Comparison of ENCODE assay signal across 13 cellular contexts in genomic region chrX:54479471-54480122, GRCh38. TPM values are rescaled to one million over a fixed set of nuclear protein-coding genes. Genes with fewer than 3 reads are reported as not detected.
A peak's percentile ranks its signal among the peaks of the same experiment; 100 is the strongest.
DNase-seq lines count a peak whose midpoint lies in the region; TF ChIP-seq lines count a peak whose summit lies in the region.
"Had no signal": no experiment of that assay in that cellular context is flagged by ENCODE, and none has a peak within 500 bp of the region (broad histone marks: within the 10 kb centered on the region; RNA-seq: fewer than 3 reads in every experiment).

No MANE protein-coding gene starts in this region.

- H3K27ac Mint-ChIP-seq in glutamatergic neuron (ENCODE audit: unreplicated experiment) = no peak overlapping the region
- H3K27ac Mint-ChIP-seq: activated CD8-positive, alpha-beta T cell treated with anti-CD3 and anti-CD28 coated beads for 36 hours; activated T-helper 17 cell treated with anti-CD3 and anti-CD28 coated beads, Interleukin-2, amount 50 U/mL, for 72 hours had no signal

- peak overlapping the region; percentile 34 for H3K4me3 Mint-ChIP-seq in glutamatergic neuron (ENCODE audit: unreplicated experiment)
- H3K4me3 Mint-ChIP-seq: activated CD8-positive, alpha-beta T cell treated with anti-CD3 and anti-CD28 coated beads for 36 hours; activated T-helper 17 cell treated with anti-CD3 and anti-CD28 coated beads, Interleukin-2, amount 50 U/mL, for 72 hours had no signal

- H3K4me3 ChIP-seq in tibial artery = no peak overlapping the region
- no peak overlapping the region for H3K4me3 ChIP-seq in ascending aorta
- H3K4me3 ChIP-seq: SJSA1 had no signal

- peaks cover 12% of the 10 kb centered on the region for H3K4me1 Mint-ChIP-seq in glutamatergic neuron (ENCODE audit: low read depth, unreplicated experiment)
- H3K4me1 Mint-ChIP-seq: activated T-helper 17 cell treated with anti-CD3 and anti-CD28 coated beads, Interleukin-2, amount 50 U/mL, for 72 hours had no signal

- peaks cover 0 to 42% (median 13%) of the 10 kb centered on the region in 4 donors for H3K4me1 ChIP-seq in tibial artery
- peaks cover 0 to 3% of the 10 kb centered on the region in 2 donors for H3K4me1 ChIP-seq in ascending aorta

- TF ChIP-seq CTCF in glutamatergic neuron (IDR thresholded peaks at IDR 0.05; ENCODE audit: partially characterized antibody, unreplicated experiment) = no peak
- no peak for TF ChIP-seq CTCF in tibial artery (IDR thresholded peaks at IDR 0.05)
- TF ChIP-seq CTCF in ascending aorta (IDR thresholded peaks at IDR 0.05) = no peak

- peaks cover 2% of the 10 kb centered on the region for H3K9me3 Mint-ChIP-seq in glutamatergic neuron (ENCODE audit: unreplicated experiment)
- H3K9me3 Mint-ChIP-seq: activated CD8-positive, alpha-beta T cell treated with anti-CD3 and anti-CD28 coated beads for 36 hours; activated T-helper 17 cell treated with anti-CD3 and anti-CD28 coated beads, Interleukin-2, amount 50 U/mL, for 72 hours had no signal

- peak; percentile 36 for DNase-seq in NCI-H748 (lab: John Stamatoyannopoulos, UW; ENCODE audit: unreplicated experiment)
- DNase-seq in NCI-H748 treated with DMSO at 0.1 percent for 48 hours (lab: John Stamatoyannopoulos, UW) = no peak
- DNase-seq in NCI-H524 (lab: John Stamatoyannopoulos, UW) = peak; percentile 86 to 93
- DNase-seq in glutamatergic neuron = peak; percentile 32
- DNase-seq in tibial artery = no peak
- no peak for DNase-seq in kidney tubule cell (ENCODE audit: low spot score)
- no peak for DNase-seq in ascending aorta (ENCODE audit: low spot score in 2 of 2)
- DNase-seq in EL = no peak
- DNase-seq: activated CD8-positive, alpha-beta T cell treated with anti-CD3 and anti-CD28 coated beads for 36 hours; NCI-H1048; nucleus accumbens had no signal

- no peaks in the 10 kb centered on the region for H3K9me3 ChIP-seq in tibial artery
- no peaks in the 10 kb centered on the region for H3K9me3 ChIP-seq in ascending aorta
- H3K9me3 ChIP-seq: SJSA1 had no signal

- H3K27ac ChIP-seq in tibial artery (peak overlapping the region; percentile 42 to 64), ascending aorta (peak overlapping the region in 1 of 2 donors; percentile 27)
- H3K27ac ChIP-seq: SJSA1 had no signal

- H3K36me3 ChIP-seq in tibial artery = no peaks in the 10 kb centered on the region
- H3K36me3 ChIP-seq in ascending aorta = no peaks in the 10 kb centered on the region
- H3K36me3 ChIP-seq: SJSA1 had no signal

- H3K27me3 ChIP-seq in tibial artery (no peaks in the 10 kb centered on the region), ascending aorta (no peaks in the 10 kb centered on the region)
- H3K27me3 ChIP-seq: SJSA1 had no signal

- peaks cover 3% of the 10 kb centered on the region for H3K27me3 Mint-ChIP-seq in glutamatergic neuron (ENCODE audit: unreplicated experiment)
- H3K27me3 Mint-ChIP-seq: activated CD8-positive, alpha-beta T cell treated with anti-CD3 and anti-CD28 coated beads for 36 hours; activated T-helper 17 cell treated with anti-CD3 and anti-CD28 coated beads, Interleukin-2, amount 50 U/mL, for 72 hours had no signal

- intact Hi-C loops in tibial artery (cut with DNase I; ENCODE audit: low total_unique reads) (no loop called here), ascending aorta (cut with DNase I) (loop anchor here (5.0 kb wide), 2 partner anchors 122 to 163 kb away; partner anchors contain the start of gene WNK3)

- no peaks in the 10 kb centered on the region for H3K36me3 Mint-ChIP-seq in glutamatergic neuron (ENCODE audit: unreplicated experiment)

RNA-seq across cellular contexts. Expression of gene FGD1, which starts 16.4 kb away (rescaled TPM):
- total RNA-seq in glutamatergic neuron (ENCODE audit: unreplicated experiment) (18.8 TPM), ascending aorta (16.5 TPM)

RNA-seq across cellular contexts. Expression of gene TSR2, which starts 39.4 kb away (rescaled TPM):
- total RNA-seq in glutamatergic neuron (ENCODE audit: unreplicated experiment) (32.0 TPM), ascending aorta (14.0 TPM)

RNA-seq across cellular contexts. Expression of gene GNL3L, which starts 50.4 kb away (rescaled TPM):
- total RNA-seq in glutamatergic neuron (ENCODE audit: unreplicated experiment) (29.2 TPM), ascending aorta (15.4 TPM)

Comparison
In these comparisons a context has a peak if more than half of its experiments do, and no peak if none do; other contexts are left out.
1. DNase-seq: peak in NCI-H748 (single experiment), NCI-H524 (2 of 2) and glutamatergic neuron (single experiment); none in NCI-H748 treated with DMSO at 0.1 percent for 48 hours (single experiment), tibial artery (0 of 2), kidney tubule cell (single experiment), ascending aorta (0 of 2) and EL (single experiment).